Comparison of ENCODE assay signal across 23 cellular contexts in genomic region chr4:99759988-99760387, GRCh38. TPM values are rescaled to one million over a fixed set of nuclear protein-coding genes. Genes with fewer than 3 reads are reported as not detected.
"Had no signal": no experiment of that assay in that cellular context is flagged by ENCODE, and none has a peak within 500 bp of the region (broad histone marks: within the 10 kb centered on the region; RNA-seq: fewer than 3 reads in every experiment).

No MANE protein-coding gene starts in this region.

- H3K27ac Mint-ChIP-seq: activated B cell treated with CpG ODN at 0.5 μM for 24 hours; activated CD4-positive, alpha-beta memory T cell treated with anti-CD3 and anti-CD28 coated beads for 36 hours; activated naive CD4-positive, alpha-beta T cell treated with anti-CD3 and anti-CD28 coated beads, Interleukin-2, amount 10 ng/mL, durations not matched to agents 7 days and 5 days; endodermal cell; natural killer cell treated with Interleukin-12 subunit alpha and Interleukin-12 subunit beta and Interleukin-15 and Interleukin-18, amount 100 ng/mL, for 72 hours; progenitor cell of endocrine pancreas; T-helper 1 cell treated with Interleukin-12 subunit alpha and Interleukin-12 subunit beta and Interleukin-4 antibody, amounts not matched to agents 30 μg/mL and 1 μg/mL, for 36 hours; type B pancreatic cell had no signal

- H3K4me1 Mint-ChIP-seq: activated B cell treated with CpG ODN at 0.5 μM for 24 hours; activated naive CD4-positive, alpha-beta T cell treated with anti-CD3 and anti-CD28 coated beads, Interleukin-2, amount 10 ng/mL, durations not matched to agents 7 days and 5 days; endodermal cell had no signal

- H3K27me3 Mint-ChIP-seq: progenitor cell of endocrine pancreas had no signal

- H3K4me3 Mint-ChIP-seq: activated B cell treated with CpG ODN at 0.5 μM for 24 hours; activated CD4-positive, alpha-beta memory T cell treated with anti-CD3 and anti-CD28 coated beads for 36 hours; activated naive CD4-positive, alpha-beta T cell treated with anti-CD3 and anti-CD28 coated beads, Interleukin-2, amount 10 ng/mL, durations not matched to agents 7 days and 5 days; endodermal cell; natural killer cell treated with Interleukin-12 subunit alpha and Interleukin-12 subunit beta and Interleukin-15 and Interleukin-18, amount 100 ng/mL, for 72 hours; T-helper 1 cell treated with Interleukin-12 subunit alpha and Interleukin-12 subunit beta and Interleukin-4 antibody, amounts not matched to agents 30 μg/mL and 1 μg/mL, for 36 hours; type B pancreatic cell had no signal

- H3K36me3 Mint-ChIP-seq: activated CD4-positive, alpha-beta memory T cell treated with anti-CD3 and anti-CD28 coated beads for 36 hours; activated naive CD4-positive, alpha-beta T cell treated with anti-CD3 and anti-CD28 coated beads, Interleukin-2, amount 10 ng/mL, durations not matched to agents 7 days and 5 days; natural killer cell treated with Interleukin-12 subunit alpha and Interleukin-12 subunit beta and Interleukin-15 and Interleukin-18, amount 100 ng/mL, for 72 hours; type B pancreatic cell had no signal

- H3K9me3 Mint-ChIP-seq: activated naive CD4-positive, alpha-beta T cell treated with anti-CD3 and anti-CD28 coated beads, Interleukin-2, amount 10 ng/mL, durations not matched to agents 7 days and 5 days; type B pancreatic cell had no signal

- H3K4me3 ChIP-seq: adrenal gland, esophagus squamous epithelium, gastroesophageal sphincter, right atrium auricular region, testis, vagina had no signal

- DNase-seq: activated B cell treated with CpG ODN at 0.5 μM for 24 hours; activated CD4-positive, alpha-beta memory T cell treated with anti-CD3 and anti-CD28 coated beads for 36 hours; activated CD4-positive, alpha-beta T cell treated with anti-CD3 and anti-CD28 coated beads for 4 hours; activated naive CD4-positive, alpha-beta T cell treated with anti-CD3 and anti-CD28 coated beads, Interleukin-2, amount 10 ng/mL, durations not matched to agents 7 days and 5 days; adrenal gland; cerebellar nuclear complex; cortex of kidney; endodermal cell; esophagus squamous epithelium; left ventricle myocardium superior; midbrain; stimulated activated CD4-positive, alpha-beta T cell treated with anti-CD3 and anti-CD28 coated beads, Interleukin-12 subunit alpha, Interleukin-12 subunit beta, amount 100 ng/mL, for 4 hours; stimulated activated CD4-positive, alpha-beta T cell treated with anti-CD3 and anti-CD28 coated beads, Interleukin-4, amount 100 ng/mL, for 4 hours; T1000; testis had no signal

- ATAC-seq: gastroesophageal sphincter; natural killer cell treated with Interleukin-12 subunit alpha and Interleukin-12 subunit beta and Interleukin-15 and Interleukin-18, amount 100 ng/mL, for 72 hours had no signal

RNA-seq across cellular contexts. Expression of gene DAPP1, which starts 56.6 kb away (rescaled TPM):
- total RNA-seq: endodermal cell, osteocyte had no signal
